28 cellular contexts compared by ENCODE assay signal in the genomic region with DNA sequence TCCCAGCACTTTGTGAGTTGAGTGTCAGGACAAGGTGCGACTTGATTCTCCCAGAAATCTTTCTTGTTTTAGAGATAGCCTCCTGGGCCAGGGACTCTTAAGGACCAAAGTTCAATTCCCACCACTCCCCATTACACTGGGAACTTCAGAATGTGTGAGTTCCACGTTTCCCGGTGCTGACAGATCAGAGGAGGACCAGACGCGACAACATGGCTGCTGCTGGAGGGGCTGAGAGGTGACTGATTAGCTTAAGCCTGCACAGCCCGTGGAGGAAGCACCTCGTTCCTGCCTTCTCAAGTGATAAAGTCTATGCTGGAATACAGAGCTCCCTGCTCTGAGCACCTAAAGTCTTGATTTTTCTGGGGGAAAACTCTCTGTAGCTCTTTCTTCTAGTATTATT.
"Had no signal": no experiment of that assay in that cellular context is flagged by ENCODE, and none has a peak within 500 bp of the region (broad histone marks: within the 10 kb centered on the region; RNA-seq: fewer than 3 reads in every experiment).

No MANE protein-coding gene starts in this region.

- H3K27me3 Mint-ChIP-seq: stimulated activated memory B cell treated with anti-CD40 and anti-IgM and Interleukin-4, amounts not matched to agents 10 μg/mL and 1 μg/mL and 100 μg/mL, for 72 hours; stimulated activated naive B cell treated with anti-CD40 and anti-IgM and Interleukin-4, amounts not matched to agents 10 μg/mL and 1 μg/mL and 100 μg/mL, for 72 hours; stimulated activated naive CD8-positive, alpha-beta T cell treated with anti-CD3 and anti-CD28 coated beads, Interleukin-15, amount 100 ng/mL, for 72 hours; stimulated activated naive CD8-positive, alpha-beta T cell treated with anti-CD3 and anti-CD28 coated beads, Interleukin-15, Interleukin-2, amounts not matched to agents 100 ng/mL and 50 ng/mL, for 24 hours; type B pancreatic cell had no signal

- H3K36me3 Mint-ChIP-seq: stimulated activated effector memory CD8-positive, alpha-beta T cell treated with anti-CD3 and anti-CD28 coated beads, Interleukin-12 subunit alpha, Interleukin-12 subunit beta, amount 100 ng/mL, for 72 hours; stimulated activated memory B cell treated with anti-CD40 and anti-IgM and Interleukin-4, amounts not matched to agents 10 μg/mL and 1 μg/mL and 100 μg/mL, for 72 hours; stimulated activated naive B cell treated with anti-CD40 and anti-IgM and Interleukin-4, amounts not matched to agents 10 μg/mL and 1 μg/mL and 100 μg/mL, for 72 hours; type B pancreatic cell had no signal

- H3K27ac ChIP-seq: stomach, suprapubic skin, testis, thoracic aorta, thyroid gland, tibial artery, tibial nerve, transverse colon, upper lobe of left lung, upper lobe of right lung, uterus, vagina had no signal

- H3K9me3 Mint-ChIP-seq: stimulated activated effector memory CD8-positive, alpha-beta T cell treated with anti-CD3 and anti-CD28 coated beads, Interleukin-12 subunit alpha, Interleukin-12 subunit beta, amount 100 ng/mL, for 72 hours; stimulated activated naive CD8-positive, alpha-beta T cell treated with anti-CD3 and anti-CD28 coated beads, Interleukin-15, Interleukin-2, amounts not matched to agents 100 ng/mL and 50 ng/mL, for 24 hours; type B pancreatic cell had no signal

- DNase-seq: stimulated activated CD4-positive, alpha-beta T cell treated with anti-CD3 and anti-CD28 coated beads, Interleukin-2, amount 100 ng/mL, for 48 hours; stimulated activated CD4-positive, alpha-beta T cell treated with anti-CD3 and anti-CD28 coated beads, Interleukin-4, amount 100 ng/mL, for 1 hour; stimulated activated CD4-positive, alpha-beta T cell treated with anti-CD3 and anti-CD28 coated beads, Interleukin-4, amount 100 ng/mL, for 24 hours; stimulated activated CD4-positive, alpha-beta T cell treated with anti-CD3 and anti-CD28 coated beads, Interleukin-4, amount 100 ng/mL, for 4 hours; stimulated activated CD8-positive, alpha-beta memory T cell treated with anti-CD3 and anti-CD28 coated beads, Interleukin-4, amount 100 ng/mL, for 48 hours; stimulated activated naive B cell treated with anti-CD40 and anti-IgM and Interleukin-4, amounts not matched to agents 10 μg/mL and 1 μg/mL and 100 μg/mL, for 72 hours; stimulated activated naive CD4-positive, alpha-beta T cell; stimulated activated naive CD4-positive, alpha-beta T cell treated with Interleukin-2 at 50 U/mL for 16 hours; stimulated activated naive CD8-positive, alpha-beta T cell treated with anti-CD3 and anti-CD28 coated beads, Interleukin-15, amount 100 ng/mL, for 72 hours; stimulated activated naive CD8-positive, alpha-beta T cell treated with anti-CD3 and anti-CD28 coated beads, Interleukin-15, Interleukin-2, amounts not matched to agents 100 U/mL and 50 U/mL, for 24 hours; stomach; substantia nigra; testis; thyroid gland; tibial artery; transverse colon; trophoblast cell; upper lobe of left lung; upper lobe of right lung; uterus had no signal

- H3K36me3 ChIP-seq: stomach, suprapubic skin, thoracic aorta, thyroid gland, tibial artery, tibial nerve, transverse colon, upper lobe of left lung, upper lobe of right lung, uterus, vagina had no signal

- H3K27ac Mint-ChIP-seq: stimulated activated effector memory CD8-positive, alpha-beta T cell treated with anti-CD3 and anti-CD28 coated beads, Interleukin-12 subunit alpha, Interleukin-12 subunit beta, amount 100 ng/mL, for 72 hours; stimulated activated memory B cell treated with anti-CD40 and anti-IgM and Interleukin-4, amounts not matched to agents 10 μg/mL and 1 μg/mL and 100 μg/mL, for 72 hours; stimulated activated naive B cell treated with anti-CD40 and anti-IgM and Interleukin-4, amounts not matched to agents 10 μg/mL and 1 μg/mL and 100 μg/mL, for 72 hours; stimulated activated naive CD8-positive, alpha-beta T cell treated with anti-CD3 and anti-CD28 coated beads, Interleukin-15, amount 100 ng/mL, for 72 hours; stimulated activated naive CD8-positive, alpha-beta T cell treated with anti-CD3 and anti-CD28 coated beads, Interleukin-15, Interleukin-2, amounts not matched to agents 100 ng/mL and 50 ng/mL, for 24 hours; type B pancreatic cell had no signal

- H3K4me1 ChIP-seq: suprapubic skin, testis, thyroid gland, tibial artery, tibial nerve, transverse colon, upper lobe of right lung, uterus, vagina had no signal

- H3K9me3 ChIP-seq: stomach, suprapubic skin, testis, thoracic aorta, thyroid gland, tibial artery, tibial nerve, transverse colon, upper lobe of left lung, upper lobe of right lung, uterus, vagina had no signal

- ATAC-seq: stimulated activated effector memory CD8-positive, alpha-beta T cell treated with anti-CD3 and anti-CD28 coated beads, Interleukin-12 subunit alpha, Interleukin-12 subunit beta, amount 100 ng/mL, for 72 hours; stimulated activated memory B cell treated with anti-CD40 and anti-IgM and Interleukin-4, amounts not matched to agents 10 μg/mL and 1 μg/mL and 100 μg/mL, for 72 hours; stimulated activated naive B cell treated with anti-CD40 and anti-IgM and Interleukin-4, amounts not matched to agents 10 μg/mL and 1 μg/mL and 100 μg/mL, for 72 hours; stimulated activated naive CD8-positive, alpha-beta T cell treated with anti-CD3 and anti-CD28 coated beads, Interleukin-15, amount 100 ng/mL, for 72 hours; stimulated activated naive CD8-positive, alpha-beta T cell treated with anti-CD3 and anti-CD28 coated beads, Interleukin-15, Interleukin-2, amounts not matched to agents 100 U/mL and 50 U/mL, for 24 hours; upper lobe of right lung had no signal

- H3K4me1 Mint-ChIP-seq: stimulated activated effector memory CD8-positive, alpha-beta T cell treated with anti-CD3 and anti-CD28 coated beads, Interleukin-12 subunit alpha, Interleukin-12 subunit beta, amount 100 ng/mL, for 72 hours; stimulated activated memory B cell treated with anti-CD40 and anti-IgM and Interleukin-4, amounts not matched to agents 10 μg/mL and 1 μg/mL and 100 μg/mL, for 72 hours; stimulated activated naive B cell treated with anti-CD40 and anti-IgM and Interleukin-4, amounts not matched to agents 10 μg/mL and 1 μg/mL and 100 μg/mL, for 72 hours; stimulated activated naive CD8-positive, alpha-beta T cell treated with anti-CD3 and anti-CD28 coated beads, Interleukin-15, amount 100 ng/mL, for 72 hours had no signal

- H3K4me3 ChIP-seq: stomach, suprapubic skin, testis, thoracic aorta, thyroid gland, tibial artery, tibial nerve, transverse colon, upper lobe of left lung, upper lobe of right lung, uterus, vagina had no signal

- H3K27me3 ChIP-seq: stomach, suprapubic skin, testis, thyroid gland, tibial artery, tibial nerve, transverse colon, upper lobe of left lung, upper lobe of right lung, uterus, vagina had no signal

- H3K4me3 Mint-ChIP-seq: stimulated activated effector memory CD8-positive, alpha-beta T cell treated with anti-CD3 and anti-CD28 coated beads, Interleukin-12 subunit alpha, Interleukin-12 subunit beta, amount 100 ng/mL, for 72 hours; stimulated activated memory B cell treated with anti-CD40 and anti-IgM and Interleukin-4, amounts not matched to agents 10 μg/mL and 1 μg/mL and 100 μg/mL, for 72 hours; stimulated activated naive B cell treated with anti-CD40 and anti-IgM and Interleukin-4, amounts not matched to agents 10 μg/mL and 1 μg/mL and 100 μg/mL, for 72 hours; stimulated activated naive CD8-positive, alpha-beta T cell treated with anti-CD3 and anti-CD28 coated beads, Interleukin-15, amount 100 ng/mL, for 72 hours; stimulated activated naive CD8-positive, alpha-beta T cell treated with anti-CD3 and anti-CD28 coated beads, Interleukin-15, Interleukin-2, amounts not matched to agents 100 ng/mL and 50 ng/mL, for 24 hours; type B pancreatic cell had no signal
